1 cellular context compared by ENCODE assay signal in the genomic region with DNA sequence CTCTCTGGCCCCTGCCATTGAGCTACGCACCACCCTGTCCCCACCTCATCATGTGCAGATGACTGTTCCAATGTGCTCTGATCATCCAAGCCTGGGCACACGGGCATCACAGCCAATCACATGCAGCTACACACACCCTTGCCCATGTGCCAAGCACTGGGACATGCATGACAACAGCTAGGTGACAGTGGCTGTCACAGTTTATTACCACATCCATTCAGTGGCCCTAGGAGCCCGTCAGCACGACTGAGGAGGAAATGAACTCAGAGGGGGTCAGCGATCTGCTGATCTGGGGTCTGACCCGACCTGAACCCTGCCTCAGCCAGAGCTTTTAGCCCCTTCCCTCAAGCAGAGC.
TF ChIP-seq lines count a peak whose summit lies in the region.

No MANE protein-coding gene starts in this region.

TF ChIP-seq in H1, 55 proteins besides CTCF, POLR2A, EP300 and RAD21:
- TF ChIP-seq E2F6 (IDR thresholded peaks at IDR 0.05) (no peak), RXRA (IDR thresholded peaks at IDR 0.05; ENCODE audit: insufficient read depth, low read depth, low read length) (no peak), SIRT6 (IDR thresholded peaks at IDR 0.05; ENCODE audit: low read length) (no peak), HDAC2 (IDR thresholded peaks at IDR 0.05; ENCODE audit: borderline replicate concordance in 1 of 2, low read depth in 2 of 2, low read length in 2 of 2) (no peak), SUZ12 (IDR thresholded peaks at IDR 0.05; ENCODE audit: low read length) (no peak), MAFK (IDR thresholded peaks at IDR 0.05; ENCODE audit: low read depth, low read length) (no peak), BRCA1 (IDR thresholded peaks at IDR 0.05; ENCODE audit: low read depth, low read length) (no peak), NANOG (IDR thresholded peaks at IDR 0.05; ENCODE audit: insufficient read depth, low read depth, low read length, poor library complexity, severe bottlenecking) (no peak)
- TF ChIP-seq, protein P1, sequence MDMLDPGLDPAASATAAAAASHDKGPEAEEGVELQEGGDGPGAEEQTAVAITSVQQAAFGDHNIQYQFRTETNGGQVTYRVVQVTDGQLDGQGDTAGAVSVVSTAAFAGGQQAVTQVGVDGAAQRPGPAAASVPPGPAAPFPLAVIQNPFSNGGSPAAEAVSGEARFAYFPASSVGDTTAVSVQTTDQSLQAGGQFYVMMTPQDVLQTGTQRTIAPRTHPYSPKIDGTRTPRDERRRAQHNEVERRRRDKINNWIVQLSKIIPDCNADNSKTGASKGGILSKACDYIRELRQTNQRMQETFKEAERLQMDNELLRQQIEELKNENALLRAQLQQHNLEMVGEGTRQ (IDR thresholded peaks at IDR 0.05; ENCODE audit: low read length) = no peak
TF ChIP-seq in H1: peak in this region for 0.
